ENCODE assay signal across 20 cellular contexts in genomic region chr11:61067782-61068181, GRCh38. TPM values are rescaled to one million over a fixed set of nuclear protein-coding genes. Genes with fewer than 3 reads are reported as not detected.
DNase-seq lines count a peak whose midpoint lies in the region; ATAC-seq lines count a peak whose summit lies in the region.
"Had no signal": no experiment of that assay in that cellular context is flagged by ENCODE, and none has a peak within 500 bp of the region (broad histone marks: within the 10 kb centered on the region; RNA-seq: fewer than 3 reads in every experiment).

No MANE protein-coding gene starts in this region.

- no peak for ATAC-seq in central memory CD8-positive, alpha-beta T cell (replicated peaks; ENCODE audit: extremely low read depth, poor library complexity, severe bottlenecking)
- no peak for ATAC-seq in stimulated activated effector memory CD8-positive, alpha-beta T cell treated with anti-CD3 and anti-CD28 coated beads, Interleukin-12 subunit alpha, Interleukin-12 subunit beta, amount 100 ng/mL, for 72 hours
- ATAC-seq in GM21515 (IDR thresholded peaks at IDR 0.05; ENCODE audit: unreplicated experiment), result no peak
- ATAC-seq: A549, heart left ventricle, left lung, psoas muscle had no signal

- H3K27ac Mint-ChIP-seq in activated CD4-positive, alpha-beta T cell treated with anti-CD3 and anti-CD28 coated beads, Interleukin-2, amount 10 ng/mL, durations not matched to agents 7 days and 5 days, result peak overlapping the region; percentile 41
- peak overlapping the region; percentile 35 for H3K27ac Mint-ChIP-seq in central memory CD8-positive, alpha-beta T cell (ENCODE audit: low read depth)
- peak overlapping the region; percentile 4 for H3K27ac Mint-ChIP-seq in stimulated activated effector memory CD8-positive, alpha-beta T cell treated with anti-CD3 and anti-CD28 coated beads, Interleukin-12 subunit alpha, Interleukin-12 subunit beta, amount 100 ng/mL, for 72 hours

- no peaks in the 10 kb centered on the region for H3K9me3 Mint-ChIP-seq in activated CD4-positive, alpha-beta T cell treated with anti-CD3 and anti-CD28 coated beads, Interleukin-2, amount 10 ng/mL, durations not matched to agents 7 days and 5 days
- no peaks in the 10 kb centered on the region for H3K9me3 Mint-ChIP-seq in central memory CD8-positive, alpha-beta T cell
- no peaks in the 10 kb centered on the region for H3K9me3 Mint-ChIP-seq in stimulated activated effector memory CD8-positive, alpha-beta T cell treated with anti-CD3 and anti-CD28 coated beads, Interleukin-12 subunit alpha, Interleukin-12 subunit beta, amount 100 ng/mL, for 72 hours

- no peak for DNase-seq in activated CD4-positive, alpha-beta T cell treated with anti-CD3 and anti-CD28 coated beads, Interleukin-2, amount 10 ng/mL, durations not matched to agents 7 days and 5 days
- no peak for DNase-seq in activated CD4-positive, alpha-beta T cell treated with anti-CD3 and anti-CD28 coated beads for 48 hours
- DNase-seq in NCI-H69 (lab: John Stamatoyannopoulos, UW), result peak; percentile 87
- DNase-seq in central memory CD8-positive, alpha-beta T cell (ENCODE audit: low spot score in 2 of 2), result no peak
- DNase-seq in stimulated activated effector memory CD8-positive, alpha-beta T cell treated with anti-CD3 and anti-CD28 coated beads, Interleukin-12 subunit alpha, Interleukin-12 subunit beta, amount 100 ng/mL, for 72 hours (ENCODE audit: low spot score in 2 of 2), result peak in 1 of 2 donors; percentile 38
- no peak for DNase-seq in stimulated activated CD4-positive, alpha-beta T cell treated with anti-CD3 and anti-CD28 coated beads, Interleukin-12 subunit alpha, Interleukin-12 subunit beta, amount 100 ng/mL, for 4 hours
- DNase-seq in hepatic stellate cell (ENCODE audit: low spot score), result no peak
- DNase-seq: activated CD4-positive, alpha-beta T cell treated with anti-CD3 and anti-CD28 coated beads, Interleukin-2, amount 50 U/mL, for 4 hours; cortex of kidney; heart left ventricle; left lung; midbrain; NCI-H1048; NCI-H2029; NCI-H446 treated with DMSO at 0.1 percent for 48 hours; psoas muscle; stimulated activated CD4-positive, alpha-beta T cell treated with anti-CD3 and anti-CD28 coated beads, Interleukin-2, amount 100 ng/mL, for 48 hours had no signal

- peaks cover 31% of the 10 kb centered on the region for H3K36me3 Mint-ChIP-seq in activated CD4-positive, alpha-beta T cell treated with anti-CD3 and anti-CD28 coated beads, Interleukin-2, amount 10 ng/mL, durations not matched to agents 7 days and 5 days (ENCODE audit: low read depth)
- H3K36me3 Mint-ChIP-seq in central memory CD8-positive, alpha-beta T cell (ENCODE audit: insufficient read depth), result peaks cover 4% of the 10 kb centered on the region
- peaks cover 17% of the 10 kb centered on the region for H3K36me3 Mint-ChIP-seq in stimulated activated effector memory CD8-positive, alpha-beta T cell treated with anti-CD3 and anti-CD28 coated beads, Interleukin-12 subunit alpha, Interleukin-12 subunit beta, amount 100 ng/mL, for 72 hours

- peaks cover 95% of the 10 kb centered on the region for H3K4me1 Mint-ChIP-seq in activated CD4-positive, alpha-beta T cell treated with anti-CD3 and anti-CD28 coated beads, Interleukin-2, amount 10 ng/mL, durations not matched to agents 7 days and 5 days
- peaks cover 73% of the 10 kb centered on the region for H3K4me1 Mint-ChIP-seq in central memory CD8-positive, alpha-beta T cell
- peaks cover 50% of the 10 kb centered on the region for H3K4me1 Mint-ChIP-seq in stimulated activated effector memory CD8-positive, alpha-beta T cell treated with anti-CD3 and anti-CD28 coated beads, Interleukin-12 subunit alpha, Interleukin-12 subunit beta, amount 100 ng/mL, for 72 hours

- no peak overlapping the region for H3K4me3 Mint-ChIP-seq in activated CD4-positive, alpha-beta T cell treated with anti-CD3 and anti-CD28 coated beads, Interleukin-2, amount 10 ng/mL, durations not matched to agents 7 days and 5 days
- H3K4me3 Mint-ChIP-seq in central memory CD8-positive, alpha-beta T cell, result no peak overlapping the region
- no peak overlapping the region for H3K4me3 Mint-ChIP-seq in stimulated activated effector memory CD8-positive, alpha-beta T cell treated with anti-CD3 and anti-CD28 coated beads, Interleukin-12 subunit alpha, Interleukin-12 subunit beta, amount 100 ng/mL, for 72 hours

- no peaks in the 10 kb centered on the region for H3K27me3 Mint-ChIP-seq in activated CD4-positive, alpha-beta T cell treated with anti-CD3 and anti-CD28 coated beads, Interleukin-2, amount 10 ng/mL, durations not matched to agents 7 days and 5 days
- H3K27me3 Mint-ChIP-seq in central memory CD8-positive, alpha-beta T cell, result no peaks in the 10 kb centered on the region

- CTCF ChIA-PET in activated CD4-positive, alpha-beta T cell treated with anti-CD3 and anti-CD28 coated beads, Interleukin-2, amount 10 ng/mL, durations not matched to agents 7 days and 5 days (lab: Charles Lee), result interaction anchor here (0.6 to 1.8 kb wide), 4 partner anchors 9 to 90 kb away, joined by 3 to 4 read pairs (median 4); no protein-coding TSS in a partner anchor

- POLR2A ChIA-PET in activated CD4-positive, alpha-beta T cell treated with anti-CD3 and anti-CD28 coated beads, Interleukin-2, amount 10 ng/mL, durations not matched to agents 7 days and 5 days (lab: Charles Lee), result interaction anchor here (0.8 kb wide), 1 partner anchor 80 kb away, joined by 3 read pairs; no protein-coding TSS in a partner anchor

RNA-seq across cellular contexts. Expression of gene CD5, which starts 34.5 kb away (rescaled TPM):
- total RNA-seq in activated CD4-positive, alpha-beta T cell treated with anti-CD3 and anti-CD28 coated beads, Interleukin-2, amount 10 ng/mL, durations not matched to agents 7 days and 5 days, result 100 to 1,000 TPM; 379 to 405 TPM
- total RNA-seq: LHCN-M2 had no signal
